Comparison of ENCODE assay signal across 3 cellular contexts in genomic region chr5:133109655-133110483, GRCh38.
A peak's percentile ranks its signal among the peaks of the same experiment; 100 is the strongest.
TF ChIP-seq lines count a peak whose summit lies in the region.

No MANE protein-coding gene starts in this region.

TF ChIP-seq in GM23338, 12 proteins besides CTCF, POLR2A, EP300 and RAD21 (continues in another document):
- TF ChIP-seq CREB1 (CRISPR knock-in tag; IDR thresholded peaks at IDR 0.05; ENCODE audit: low read depth) = no peak
- TF ChIP-seq STAT1 (IDR thresholded peaks at IDR 0.05; ENCODE audit: unreplicated experiment) = no peak
- TF ChIP-seq POLR2AphosphoS5 (IDR thresholded peaks at IDR 0.05; ENCODE audit: low read depth) = no peak
- no peak for TF ChIP-seq EZH2phosphoT487 (IDR thresholded peaks at IDR 0.05; ENCODE audit: unreplicated experiment)
- TF ChIP-seq ZNF462 (CRISPR knock-in tag; IDR thresholded peaks at IDR 0.05) = no peak

TF ChIP-seq in endothelial cell of umbilical vein, 7 proteins besides CTCF, POLR2A, EP300 and RAD21:
- no peak for TF ChIP-seq MAX (IDR thresholded peaks at IDR 0.05; ENCODE audit: insufficient read depth, insufficient read length)
- TF ChIP-seq EZH2 (IDR thresholded peaks at IDR 0.05; ENCODE audit: borderline replicate concordance, low read depth, low read length, severe bottlenecking) = no peak
- no peak for TF ChIP-seq MYC (IDR thresholded peaks at IDR 0.05; ENCODE audit: low read depth, low read length)
- TF ChIP-seq FOS (IDR thresholded peaks at IDR 0.05; ENCODE audit: borderline replicate concordance, insufficient read depth, low read length) = no peak
- no peak for TF ChIP-seq JUN (IDR thresholded peaks at IDR 0.05; ENCODE audit: borderline replicate concordance, insufficient read depth, insufficient read length, low read depth)
- no peak for TF ChIP-seq GATA2 (IDR thresholded peaks at IDR 0.05; ENCODE audit: insufficient read depth, insufficient read length, low read depth, low read length)
- TF ChIP-seq POLR2AphosphoS5 (IDR thresholded peaks at IDR 0.05; ENCODE audit: insufficient read depth, low read depth, low read length) = no peak

TF ChIP-seq in HepG2, 621 proteins besides CTCF, POLR2A, EP300 and RAD21:
- TF ChIP-seq ZBTB40 (IDR thresholded peaks at IDR 0.05) (peak; percentile 76), ZBTB40 (CRISPR knock-in tag; IDR thresholded peaks at IDR 0.05) (no peak), TSC22D2 (CRISPR knock-in tag; IDR thresholded peaks at IDR 0.05; ENCODE audit: borderline replicate concordance) (no peak), CCAR2 (optimal IDR thresholded peaks at IDR 0.05; ENCODE audit: low read depth, low read length) (no peak)
